ENCODE assay signal across 8 cellular contexts in genomic region chr1:39407889-39408640, GRCh38.
DNase-seq lines count a peak whose midpoint lies in the region; ATAC-seq and TF ChIP-seq lines count a peak whose summit lies in the region.

No MANE protein-coding gene starts in this region.

- H3K9me3 ChIP-seq in MM.1S (replicated peaks; ENCODE audit: insufficient read depth, low read length): no peaks in the 10 kb centered on the region
- H3K9me3 ChIP-seq in breast epithelium: no peaks in the 10 kb centered on the region
- no peaks in the 10 kb centered on the region for H3K9me3 ChIP-seq in mucosa of descending colon

- H4K20me1 ChIP-seq in MM.1S (ENCODE audit: insufficient read depth, low read length): no peaks in the 10 kb centered on the region

- H3K9ac ChIP-seq in MM.1S (ENCODE audit: low read length): peak overlapping the region; percentile 60

- TF ChIP-seq POLR2A in breast epithelium (IDR thresholded peaks at IDR 0.05): no peak

- TF ChIP-seq CTCF in MM.1S (IDR thresholded peaks at IDR 0.05; ENCODE audit: low read length) (no peak), breast epithelium (IDR thresholded peaks at IDR 0.05) (no peak), mucosa of descending colon (IDR thresholded peaks at IDR 0.05) (no peak)

- ATAC-seq in GM19372 (IDR thresholded peaks at IDR 0.05; ENCODE audit: low read depth, unreplicated experiment): peak; percentile 15
- ATAC-seq in mucosa of descending colon: peak; percentile 42
- ATAC-seq in GM18520 (IDR thresholded peaks at IDR 0.05; ENCODE audit: unreplicated experiment): no peak
- no peak for ATAC-seq in HG02588 (IDR thresholded peaks at IDR 0.05; ENCODE audit: unreplicated experiment)

- no peaks in the 10 kb centered on the region for H3K9me2 ChIP-seq in MM.1S (replicated peaks; ENCODE audit: insufficient read depth, low read length)

- peaks cover 53% of the 10 kb centered on the region for H3K4me1 ChIP-seq in MM.1S (ENCODE audit: low read length)
- H3K4me1 ChIP-seq in breast epithelium: peaks cover 0 to 15% of the 10 kb centered on the region in 2 donors
- H3K4me1 ChIP-seq in mucosa of descending colon (ENCODE audit: low read depth): peaks cover 35% of the 10 kb centered on the region

- intact Hi-C loops in breast epithelium (cut with DNase I; ENCODE audit: low total_unique reads) (loop anchor here (2.0 kb wide), 1 partner anchor 51 kb away; no protein-coding TSS in a partner anchor), mucosa of descending colon (cut with DNase I, micrococcal nuclease) (no loop called here)

- peak overlapping the region; percentile 60 for H3K4me3 ChIP-seq in MM.1S (ENCODE audit: low read length)
- peak overlapping the region; percentile 84 to 91 (median 84) for H3K4me3 ChIP-seq in breast epithelium
- peak overlapping the region; percentile 50 for H3K4me3 ChIP-seq in mucosa of descending colon

- H3K27me3 ChIP-seq in MM.1S (replicated peaks; ENCODE audit: insufficient read depth, low read length) (no peaks in the 10 kb centered on the region), breast epithelium (no peaks in the 10 kb centered on the region)

- peak overlapping the region; percentile 95 for H3K4me2 ChIP-seq in MM.1S (ENCODE audit: low read depth, low read length)

- H3F3A ChIP-seq in MM.1S (ENCODE audit: insufficient read depth, low read length): peaks cover 45% of the 10 kb centered on the region

- DNase-seq in MM.1S (peak; percentile 55), breast epithelium (ENCODE audit: low spot score in 2 of 2) (no peak), mucosa of descending colon (peak in 1 of 3 donors; percentile 34), globus pallidus (ENCODE audit: low spot score) (no peak)
- DNase-seq in activated CD4-positive, alpha-beta T cell treated with anti-CD3 and anti-CD28 coated beads for 1 hour: no peak

- peaks cover 67% of the 10 kb centered on the region for H3K79me2 ChIP-seq in MM.1S (ENCODE audit: low read length)

- H3K36me3 ChIP-seq in MM.1S (replicated peaks; ENCODE audit: insufficient read depth, low read length): no peaks in the 10 kb centered on the region
- H3K36me3 ChIP-seq in breast epithelium: no peaks in the 10 kb centered on the region
- no peaks in the 10 kb centered on the region for H3K36me3 ChIP-seq in mucosa of descending colon (ENCODE audit: low read depth)

- peak overlapping the region; percentile 3; the same call in 1 of the 2 replicates for H2AFZ ChIP-seq in MM.1S (ENCODE audit: low read length)

- H3K27ac ChIP-seq in MM.1S (ENCODE audit: low read length): peak overlapping the region; percentile 76
- peak overlapping the region; percentile 91 to 95 for H3K27ac ChIP-seq in breast epithelium

Comparison
In these comparisons a context has a peak if more than half of its experiments do, and no peak if none do; other contexts are left out.
1. ATAC-seq: peak in GM19372 (single experiment) and mucosa of descending colon (single experiment); none in GM18520 (single experiment) and HG02588 (single experiment).
2. Peak in every context shown above with its lines, with median percentiles within 50 percentile points of each other: H3K4me3 ChIP-seq.